30 cellular contexts compared by ENCODE assay signal in genomic region chr2:65347913-65348312, GRCh38.
"Had no signal": no experiment of that assay in that cellular context is flagged by ENCODE, and none has a peak within 500 bp of the region (broad histone marks: within the 10 kb centered on the region; RNA-seq: fewer than 3 reads in every experiment).

No MANE protein-coding gene starts in this region.

- H3K9me3 ChIP-seq: ovary, psoas muscle, right lobe of liver, sigmoid colon, spleen, stomach, thoracic aorta, thyroid gland, tibial nerve, upper lobe of left lung, vagina had no signal

- DNase-seq: naive thymus-derived CD8-positive, alpha-beta T cell; nephron progenitor cell; occipital lobe; ovary; posterior cingulate gyrus; psoas muscle; right cardiac atrium; right lobe of liver; sigmoid colon; small intestine; spleen; stimulated activated CD4-positive, alpha-beta T cell treated with anti-CD3 and anti-CD28 coated beads, Interleukin-12 subunit alpha, Interleukin-12 subunit beta, amount 100 ng/mL, for 4 hours; stimulated activated CD4-positive, alpha-beta T cell treated with anti-CD3 and anti-CD28 coated beads, Interleukin-1b, Interleukin-23, amount 100 ng/mL, for 48 hours; stimulated activated CD4-positive, alpha-beta T cell treated with anti-CD3 and anti-CD28 coated beads, Interleukin-4, amount 100 ng/mL, for 24 hours; stimulated activated naive B cell treated with anti-CD40 and anti-IgM and Interleukin-4, amounts not matched to agents 10 μg/mL and 1 μg/mL and 100 μg/mL, for 72 hours; stimulated activated naive CD4-positive, alpha-beta T cell treated with Interleukin-2 at 50 U/mL for 16 hours; stomach; thyroid gland; trophoblast cell; upper lobe of left lung had no signal

- H3K27ac Mint-ChIP-seq: naive thymus-derived CD8-positive, alpha-beta T cell; natural killer cell treated with Interleukin-12 subunit alpha and Interleukin-12 subunit beta and Interleukin-15 and Interleukin-18, amount 100 ng/mL, for 72 hours; nephron progenitor cell; neural progenitor cell; progenitor cell of endocrine pancreas; stimulated activated effector memory CD8-positive, alpha-beta T cell treated with anti-CD3 and anti-CD28 coated beads, Interleukin-12 subunit alpha, Interleukin-12 subunit beta, amount 100 ng/mL, for 72 hours; stimulated activated naive B cell treated with anti-CD40 and anti-IgM and Interleukin-4, amounts not matched to agents 10 μg/mL and 1 μg/mL and 100 μg/mL, for 72 hours; stimulated activated naive CD8-positive, alpha-beta T cell treated with anti-CD3 and anti-CD28 coated beads, Interleukin-15, Interleukin-2, amounts not matched to agents 100 ng/mL and 50 ng/mL, for 24 hours had no signal

- H3K4me3 ChIP-seq: neural progenitor cell, ovary, psoas muscle, right lobe of liver, sigmoid colon, spleen, stomach, thoracic aorta, thyroid gland, tibial nerve, upper lobe of left lung, vagina had no signal

- H3K9me3 Mint-ChIP-seq: naive thymus-derived CD8-positive, alpha-beta T cell; natural killer cell treated with Interleukin-12 subunit alpha and Interleukin-12 subunit beta and Interleukin-15 and Interleukin-18, amount 100 ng/mL, for 72 hours; stimulated activated effector memory CD8-positive, alpha-beta T cell treated with anti-CD3 and anti-CD28 coated beads, Interleukin-12 subunit alpha, Interleukin-12 subunit beta, amount 100 ng/mL, for 72 hours; stimulated activated naive B cell treated with anti-CD40 and anti-IgM and Interleukin-4, amounts not matched to agents 10 μg/mL and 1 μg/mL and 100 μg/mL, for 72 hours; stimulated activated naive CD8-positive, alpha-beta T cell treated with anti-CD3 and anti-CD28 coated beads, Interleukin-15, Interleukin-2, amounts not matched to agents 100 ng/mL and 50 ng/mL, for 24 hours had no signal

- H3K27me3 ChIP-seq: neural progenitor cell, ovary, right lobe of liver, sigmoid colon, spleen, stomach, thyroid gland, tibial nerve, upper lobe of left lung, vagina had no signal

- ATAC-seq: naive thymus-derived CD8-positive, alpha-beta T cell; natural killer cell treated with Interleukin-12 subunit alpha and Interleukin-12 subunit beta and Interleukin-15 and Interleukin-18, amount 100 ng/mL, for 72 hours; psoas muscle; right cardiac atrium; right lobe of liver; stimulated activated effector memory CD8-positive, alpha-beta T cell treated with anti-CD3 and anti-CD28 coated beads, Interleukin-12 subunit alpha, Interleukin-12 subunit beta, amount 100 ng/mL, for 72 hours; stimulated activated naive B cell treated with anti-CD40 and anti-IgM and Interleukin-4, amounts not matched to agents 10 μg/mL and 1 μg/mL and 100 μg/mL, for 72 hours had no signal

- H3K9ac ChIP-seq: neural progenitor cell, parathyroid adenoma had no signal

- FAIRE-seq: small intestine, urothelium cell line had no signal

- H2AFZ ChIP-seq: neural progenitor cell, parathyroid adenoma had no signal

- H3K4me2 ChIP-seq: neural progenitor cell had no signal

- H3K36me3 ChIP-seq: neural progenitor cell, ovary, right lobe of liver, sigmoid colon, stomach, thyroid gland, tibial nerve, vagina had no signal

- H3K36me3 Mint-ChIP-seq: naive thymus-derived CD8-positive, alpha-beta T cell; stimulated activated effector memory CD8-positive, alpha-beta T cell treated with anti-CD3 and anti-CD28 coated beads, Interleukin-12 subunit alpha, Interleukin-12 subunit beta, amount 100 ng/mL, for 72 hours had no signal

- H3K4me3 Mint-ChIP-seq: naive thymus-derived CD8-positive, alpha-beta T cell; natural killer cell treated with Interleukin-12 subunit alpha and Interleukin-12 subunit beta and Interleukin-15 and Interleukin-18, amount 100 ng/mL, for 72 hours; nephron progenitor cell; neural progenitor cell; stimulated activated effector memory CD8-positive, alpha-beta T cell treated with anti-CD3 and anti-CD28 coated beads, Interleukin-12 subunit alpha, Interleukin-12 subunit beta, amount 100 ng/mL, for 72 hours; stimulated activated naive B cell treated with anti-CD40 and anti-IgM and Interleukin-4, amounts not matched to agents 10 μg/mL and 1 μg/mL and 100 μg/mL, for 72 hours; stimulated activated naive CD8-positive, alpha-beta T cell treated with anti-CD3 and anti-CD28 coated beads, Interleukin-15, Interleukin-2, amounts not matched to agents 100 ng/mL and 50 ng/mL, for 24 hours had no signal

- H3K27ac ChIP-seq: neural progenitor cell, ovary, parathyroid adenoma, psoas muscle, right lobe of liver, sigmoid colon, spleen, stomach, thoracic aorta, thyroid gland, upper lobe of left lung, vagina had no signal

- H3K27me3 Mint-ChIP-seq: progenitor cell of endocrine pancreas; stimulated activated naive B cell treated with anti-CD40 and anti-IgM and Interleukin-4, amounts not matched to agents 10 μg/mL and 1 μg/mL and 100 μg/mL, for 72 hours had no signal
